7 cellular contexts compared by ENCODE assay signal in the genomic region with DNA sequence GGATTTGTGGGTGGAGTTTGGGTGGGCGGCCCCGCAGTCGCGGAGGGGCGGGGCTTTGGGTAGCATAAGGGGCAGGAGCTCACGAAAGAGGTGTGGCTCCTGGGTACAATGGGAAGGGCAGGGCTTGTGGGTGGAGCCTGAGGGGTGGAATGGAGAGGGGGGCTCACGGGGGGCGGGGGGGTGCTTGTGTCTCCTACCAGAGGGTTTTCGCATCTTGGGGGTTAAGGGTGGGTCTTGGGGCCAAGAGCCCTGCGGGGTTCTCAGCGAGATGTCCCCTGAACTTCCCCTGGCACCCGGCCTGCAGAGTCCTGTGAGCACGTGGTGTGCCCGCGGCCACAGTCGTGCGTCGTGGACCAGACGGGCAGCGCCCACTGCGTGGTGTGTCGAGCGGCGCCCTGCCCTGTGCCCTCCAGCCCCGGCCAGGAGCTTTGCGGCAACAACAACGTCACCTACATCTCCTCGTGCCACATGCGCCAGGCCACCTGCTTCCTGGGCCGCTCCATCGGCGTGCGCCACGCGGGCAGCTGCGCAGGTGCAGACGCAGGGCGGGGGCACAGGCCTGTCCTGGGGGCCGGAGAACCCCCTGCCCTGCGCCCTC. TPM values are rescaled to one million over a fixed set of nuclear protein-coding genes. Genes with fewer than 3 reads are reported as not detected.
DNase-seq lines count a peak whose midpoint lies in the region; TF ChIP-seq lines count a peak whose summit lies in the region.
"Had no signal": no experiment of that assay in that cellular context is flagged by ENCODE, and none has a peak within 500 bp of the region (broad histone marks: within the 10 kb centered on the region; RNA-seq: fewer than 3 reads in every experiment).

No MANE protein-coding gene starts in this region.

- H3K27me3 ChIP-seq in ACC112 (ENCODE audit: insufficient read depth, low read length): no peaks in the 10 kb centered on the region
- H3K27me3 ChIP-seq in parathyroid adenoma (ENCODE audit: control insufficient read depth, insufficient read depth, low read length): no peaks in the 10 kb centered on the region

- H3K4me1 Mint-ChIP-seq in chondrocyte (ENCODE audit: low read depth): peaks cover 23% of the 10 kb centered on the region

- H3K9me3 Mint-ChIP-seq in chondrocyte (ENCODE audit: low read depth): no peaks in the 10 kb centered on the region

- H2AFZ ChIP-seq in ACC112 (ENCODE audit: low read length, unreplicated experiment) (no peak overlapping the region), parathyroid adenoma (peak overlapping the region; percentile 87)

- TF ChIP-seq CTCF in chondrocyte (IDR thresholded peaks at IDR 0.05) (no peak), parathyroid adenoma (IDR thresholded peaks at IDR 0.05) (no peak)

- H3K27ac ChIP-seq in ACC112 (ENCODE audit: low read depth, low read length): peak overlapping the region; percentile 81
- peak overlapping the region; percentile 64 for H3K27ac ChIP-seq in parathyroid adenoma

- peak overlapping the region; percentile 100 for H3K27ac Mint-ChIP-seq in chondrocyte (ENCODE audit: unreplicated experiment)

- H3K4me1 ChIP-seq in ACC112 (ENCODE audit: control insufficient read depth, insufficient read depth, low read length, unreplicated experiment) (peaks cover 18% of the 10 kb centered on the region), parathyroid adenoma (peaks cover 4% of the 10 kb centered on the region)

- peak overlapping the region; percentile 96 for H3K4me2 ChIP-seq in parathyroid adenoma (ENCODE audit: low read length)

- no peaks in the 10 kb centered on the region for H3K9me3 ChIP-seq in parathyroid adenoma (ENCODE audit: control insufficient read depth, low read length)

- H3K4me3 ChIP-seq in ACC112 (ENCODE audit: low read depth, low read length) (peak overlapping the region; percentile 66; the same call in 1 of the 2 replicates), parathyroid adenoma (ENCODE audit: low read depth, low read length) (peak overlapping the region; percentile 70)

- DNase-seq in chondrocyte (ENCODE audit: low spot score): peak; percentile 84
- DNase-seq in HK-2 (ENCODE audit: unreplicated experiment): no peak
- no peak for DNase-seq in DMS53 treated with DMSO at 0.1 percent for 48 hours (lab: John Stamatoyannopoulos, UW; ENCODE audit: unreplicated experiment)

- peak overlapping the region; percentile 87 for H3K4me3 Mint-ChIP-seq in chondrocyte (ENCODE audit: unreplicated experiment)

- H3K79me2 ChIP-seq in ACC112 (ENCODE audit: control insufficient read depth, insufficient read depth, low read length, unreplicated experiment) (peaks cover 23% of the 10 kb centered on the region), parathyroid adenoma (no peaks in the 10 kb centered on the region)

- no peak for TF ChIP-seq RAD21 in Ishikawa (IDR thresholded peaks at IDR 0.05; ENCODE audit: low read depth)

- no peak for TF ChIP-seq EP300 in Ishikawa (IDR thresholded peaks at IDR 0.05; ENCODE audit: borderline replicate concordance)

- no peak overlapping the region for H3K9ac ChIP-seq in parathyroid adenoma

- H3K27me3 Mint-ChIP-seq in chondrocyte (ENCODE audit: low read depth): no peaks in the 10 kb centered on the region

- H3K36me3 ChIP-seq in ACC112 (ENCODE audit: insufficient read depth, low read length) (no peaks in the 10 kb centered on the region), parathyroid adenoma (ENCODE audit: control insufficient read depth, insufficient read depth, low read length) (no peaks in the 10 kb centered on the region)

- peaks cover 6% of the 10 kb centered on the region for H3K36me3 Mint-ChIP-seq in chondrocyte (ENCODE audit: low read depth)

TF ChIP-seq in Ishikawa, 13 proteins besides CTCF, POLR2A, EP300 and RAD21:
- no peak for TF ChIP-seq TAF1 (IDR thresholded peaks at IDR 0.05; ENCODE audit: low read depth)
- no peak for TF ChIP-seq CREB1 (IDR thresholded peaks at IDR 0.05; ENCODE audit: low read depth)
- TF ChIP-seq, protein P1, sequence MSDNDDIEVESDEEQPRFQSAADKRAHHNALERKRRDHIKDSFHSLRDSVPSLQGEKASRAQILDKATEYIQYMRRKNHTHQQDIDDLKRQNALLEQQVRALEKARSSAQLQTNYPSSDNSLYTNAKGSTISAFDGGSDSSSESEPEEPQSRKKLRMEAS (IDR thresholded peaks at IDR 0.05): peak; percentile 87
- TF ChIP-seq, protein P2, sequence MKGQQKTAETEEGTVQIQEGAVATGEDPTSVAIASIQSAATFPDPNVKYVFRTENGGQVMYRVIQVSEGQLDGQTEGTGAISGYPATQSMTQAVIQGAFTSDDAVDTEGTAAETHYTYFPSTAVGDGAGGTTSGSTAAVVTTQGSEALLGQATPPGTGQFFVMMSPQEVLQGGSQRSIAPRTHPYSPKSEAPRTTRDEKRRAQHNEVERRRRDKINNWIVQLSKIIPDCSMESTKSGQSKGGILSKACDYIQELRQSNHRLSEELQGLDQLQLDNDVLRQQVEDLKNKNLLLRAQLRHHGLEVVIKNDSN (IDR thresholded peaks at IDR 0.05): peak; percentile 75

RNA-seq across cellular contexts. Expression of a gene that starts 4.9 kb away (rescaled TPM):
- 267 to 316 TPM (median 312 TPM) in 3 replicates for total RNA-seq in chondrocyte

RNA-seq across cellular contexts. Expression of a gene that starts 14.1 kb away (rescaled TPM):
- total RNA-seq in chondrocyte: not detected in 3 replicates
- total RNA-seq: myocyte had no signal

RNA-seq across cellular contexts. Expression of a gene that starts 18.1 kb away (rescaled TPM):
- total RNA-seq in chondrocyte: 29.3 to 36.3 TPM (median 29.5 TPM) in 3 replicates

RNA-seq across cellular contexts. Expression of a gene that starts 27.6 kb away (rescaled TPM):
- 166 to 182 TPM (median 175 TPM) in 3 replicates for total RNA-seq in chondrocyte

RNA-seq across cellular contexts. Expression of a gene that starts 41.4 kb away (rescaled TPM):
- total RNA-seq in chondrocyte: not detected in 3 replicates
